Comparison of ENCODE assay signal across 22 cellular contexts in the genomic region with DNA sequence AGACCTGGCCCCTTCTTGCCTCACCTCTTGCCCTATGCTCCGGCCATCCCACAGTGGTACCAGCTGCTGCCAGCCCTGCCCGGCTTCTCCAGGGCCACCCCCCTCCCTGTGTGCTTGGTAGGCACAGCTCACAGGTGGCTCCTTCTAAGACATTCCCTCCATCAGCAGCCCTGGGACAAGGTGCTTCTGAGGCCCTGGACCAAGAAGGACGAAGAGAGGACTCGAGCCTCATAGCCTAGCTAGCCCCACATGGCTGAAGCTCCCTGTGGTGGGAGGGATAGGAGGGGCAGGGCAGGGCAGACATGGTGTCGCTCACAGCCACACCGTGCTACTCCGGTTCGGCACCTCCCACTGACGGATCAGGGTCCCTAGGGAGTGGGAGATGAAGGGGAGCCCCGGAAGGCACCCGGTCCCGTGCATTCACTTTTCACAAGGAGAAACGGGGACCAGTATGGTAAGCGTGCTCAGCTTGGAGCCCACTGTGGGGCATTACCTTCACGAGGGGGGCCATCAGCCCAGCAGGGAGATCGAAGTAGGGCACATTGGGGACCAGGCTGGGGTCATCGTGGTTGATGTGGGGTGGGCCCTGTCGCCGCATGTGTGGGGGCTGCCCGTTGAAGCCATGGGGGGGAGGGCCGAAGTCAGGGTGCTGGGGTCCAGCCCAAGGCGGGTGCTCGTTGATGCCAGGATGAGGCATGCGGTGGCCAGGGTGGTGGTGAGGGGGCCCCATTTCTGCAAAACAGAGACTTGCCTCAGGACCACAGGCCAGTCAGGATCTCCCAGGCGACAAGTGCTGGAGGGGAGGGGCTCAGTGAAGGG. TPM values are rescaled to one million over a fixed set of nuclear protein-coding genes. Genes with fewer than 3 reads are reported as not detected.
"Had no signal": no experiment of that assay in that cellular context is flagged by ENCODE, and none has a peak within 500 bp of the region (broad histone marks: within the 10 kb centered on the region; RNA-seq: fewer than 3 reads in every experiment).

No MANE protein-coding gene starts in this region.

- H3K4me3 Mint-ChIP-seq: activated naive CD4-positive, alpha-beta T cell treated with anti-CD3 and anti-CD28 coated beads for 36 hours; activated T-helper 17 cell treated with anti-CD3 and anti-CD28 coated beads, Interleukin-2, amount 50 U/mL, for 72 hours; memory B cell had no signal

- H3K27me3 ChIP-seq: esophagus muscularis mucosa, thyroid gland had no signal

- H3K27ac ChIP-seq: esophagus muscularis mucosa, thyroid gland, WERI-Rb-1 had no signal

- H3K27ac Mint-ChIP-seq: activated naive CD4-positive, alpha-beta T cell treated with anti-CD3 and anti-CD28 coated beads for 36 hours; activated T-helper 17 cell treated with anti-CD3 and anti-CD28 coated beads, Interleukin-2, amount 50 U/mL, for 72 hours; memory B cell had no signal

- H3K9me3 ChIP-seq: esophagus muscularis mucosa, thyroid gland had no signal

- H3K9me3 Mint-ChIP-seq: activated naive CD4-positive, alpha-beta T cell treated with anti-CD3 and anti-CD28 coated beads for 36 hours; activated T-helper 17 cell treated with anti-CD3 and anti-CD28 coated beads, Interleukin-2, amount 50 U/mL, for 72 hours; memory B cell had no signal

- H3K27me3 Mint-ChIP-seq: activated T-helper 17 cell treated with anti-CD3 and anti-CD28 coated beads, Interleukin-2, amount 50 U/mL, for 72 hours; memory B cell had no signal

- H3K4me1 ChIP-seq: esophagus muscularis mucosa, thyroid gland had no signal

- ATAC-seq: activated T-helper 17 cell treated with anti-CD3 and anti-CD28 coated beads, Interleukin-2, amount 50 U/mL, for 72 hours had no signal

- FAIRE-seq: endothelial cell of umbilical vein had no signal

- DNase-seq: activated CD4-positive, alpha-beta T cell treated with anti-CD3 and anti-CD28 coated beads for 1 hour; activated naive CD4-positive, alpha-beta T cell treated with anti-CD3 and anti-CD28 coated beads for 36 hours; dermis blood vessel endothelial cell; effector memory CD4-positive, alpha-beta T cell; occipital lobe; stimulated activated CD4-positive, alpha-beta T cell treated with anti-CD3 and anti-CD28 coated beads, Interleukin-12 subunit alpha, Interleukin-12 subunit beta, amount 100 ng/mL, for 4 hours; stimulated activated CD4-positive, alpha-beta T cell treated with anti-CD3 and anti-CD28 coated beads, Interleukin-1b, Interleukin-23, amount 100 ng/mL, for 48 hours; stimulated activated CD8-positive, alpha-beta memory T cell treated with anti-CD3 and anti-CD28 coated beads, Interleukin-4, amount 100 ng/mL, for 48 hours; stimulated activated naive CD4-positive, alpha-beta T cell treated with Interleukin-2 at 50 U/mL for 16 hours; thyroid gland; WERI-Rb-1 had no signal

- H3K4me3 ChIP-seq: esophagus muscularis mucosa, thyroid gland had no signal

- H3K4me1 Mint-ChIP-seq: activated T-helper 17 cell treated with anti-CD3 and anti-CD28 coated beads, Interleukin-2, amount 50 U/mL, for 72 hours; memory B cell had no signal

RNA-seq across cellular contexts. Expression of gene CALR3, which starts 26.8 kb away (rescaled TPM):
- total RNA-seq: activated naive CD4-positive, alpha-beta T cell treated with anti-CD3 and anti-CD28 coated beads for 36 hours; activated T-helper 17 cell treated with anti-CD3 and anti-CD28 coated beads, Interleukin-2, amount 50 U/mL, for 72 hours; cardiac septum; dermis blood vessel endothelial cell; endothelial cell of umbilical vein; esophagus muscularis mucosa; mononuclear cell; occipital lobe; posterior vena cava; subcutaneous adipose tissue; T-helper 2 cell treated with Interferon-gamma antibody and Interleukin-4, amounts not matched to agents 100 ng/mL and 5 ng/mL, for 36 hours; ureter had no signal
- polyA plus RNA-seq: endothelial cell of umbilical vein, neural cell had no signal
